In genomic region chr14:93970589-93970966, GRCh38 we compare ENCODE assay signal across 9 cellular contexts. TPM values are rescaled to one million over a fixed set of nuclear protein-coding genes. Genes with fewer than 3 reads are reported as not detected.
DNase-seq lines count a peak whose midpoint lies in the region; ATAC-seq and TF ChIP-seq lines count a peak whose summit lies in the region.
"Had no signal": no experiment of that assay in that cellular context is flagged by ENCODE, and none has a peak within 500 bp of the region (broad histone marks: within the 10 kb centered on the region; RNA-seq: fewer than 3 reads in every experiment).

No MANE protein-coding gene starts in this region.

- no peak for ATAC-seq in thoracic aorta (ENCODE audit: insufficient number of reproducible peaks, low FRiP score, low read depth)
- ATAC-seq in GM19023 (IDR thresholded peaks at IDR 0.05; ENCODE audit: unreplicated experiment) = no peak
- no peak for ATAC-seq in HG02610 (IDR thresholded peaks at IDR 0.05; ENCODE audit: unreplicated experiment)

- intact Hi-C loops in ascending aorta (cut with DNase I) = loop anchor here (2.0 kb wide), 1 partner anchor 30 kb away; no protein-coding TSS in a partner anchor

- H3K9me3 ChIP-seq in ascending aorta (no peaks in the 10 kb centered on the region), thoracic aorta (no peaks in the 10 kb centered on the region)

- TF ChIP-seq CTCF in GM12865 (IDR thresholded peaks at IDR 0.05; ENCODE audit: insufficient read depth, low read depth, low read length, missing control alignments) (peak; percentile 39), ascending aorta (IDR thresholded peaks at IDR 0.05) (peak in 2 of 3 experiments; percentile 27 to 33), thoracic aorta (IDR thresholded peaks at IDR 0.05) (peak; percentile 36)

- peak overlapping the region; percentile 52 for H3K4me3 ChIP-seq in GM12865 (ENCODE audit: low read depth, low read length)
- H3K4me3 ChIP-seq in ascending aorta = peak overlapping the region; percentile 43 to 68
- peak overlapping the region; percentile 55 for H3K4me3 ChIP-seq in thoracic aorta

- H3K36me3 ChIP-seq in ascending aorta (no peaks in the 10 kb centered on the region), thoracic aorta (no peaks in the 10 kb centered on the region)

- DNase-seq in GM12865 (ENCODE audit: low read depth) = peak; percentile 69
- peak; percentile 20 for DNase-seq in HT1080 (ENCODE audit: low read depth)
- peak; percentile 43 to 83 (median 57) for DNase-seq in T-helper 1 cell
- no peak for DNase-seq in ascending aorta (ENCODE audit: low spot score in 2 of 2)
- peak; percentile 46 for DNase-seq in medulla oblongata (ENCODE audit: extremely low spot score)
- DNase-seq in thoracic aorta (ENCODE audit: low spot score) = no peak

- H3K4me1 ChIP-seq in ascending aorta (peaks cover 11 to 69% of the 10 kb centered on the region in 2 donors), thoracic aorta (ENCODE audit: control insufficient read depth in 1 of 2, low read depth in 2 of 2) (peaks cover 51 to 96% of the 10 kb centered on the region in 2 donors)

- H3K27me3 ChIP-seq in ascending aorta = no peaks in the 10 kb centered on the region
- H3K27me3 ChIP-seq in thoracic aorta (replicated peaks; ENCODE audit: insufficient read depth) = no peaks in the 10 kb centered on the region

- H3K27ac ChIP-seq in ascending aorta = peak overlapping the region; percentile 95
- H3K27ac ChIP-seq in thoracic aorta = peak overlapping the region; percentile 90 to 92

RNA-seq across cellular contexts. Expression of gene ASB2, which starts 5.8 kb away (rescaled TPM):
- total RNA-seq in HT1080 (2014; rRNA removed; shearing (Covaris generic)) = not detected in 2 replicates
- 0.11 TPM in 1 of 2 replicates, not detected in the other for polyA plus RNA-seq in HT1080 (2015; cell fraction: cytosol; rRNA removed)
- polyA plus RNA-seq in HT1080 (2015; cell fraction: nucleus; rRNA removed) = 0.10 TPM in 1 of 2 replicates, not detected in the other
- total RNA-seq in ascending aorta = 58.6 TPM
- total RNA-seq in thoracic aorta = 10 to 100 TPM; 47.2 to 48.3 TPM

RNA-seq across cellular contexts. Expression of gene CCDC197, which starts 26.5 kb away (rescaled TPM):
- total RNA-seq in HT1080 (2014; rRNA removed; shearing (Covaris generic)) = not detected in 2 replicates
- polyA plus RNA-seq in HT1080 (2015; cell fraction: cytosol; rRNA removed) = not detected in 2 replicates
- not detected in 2 replicates for polyA plus RNA-seq in HT1080 (2015; cell fraction: nucleus; rRNA removed)
- total RNA-seq in ascending aorta = not detected
- not detected for total RNA-seq in thoracic aorta
- total RNA-seq: T-helper 2 cell treated with Interferon-gamma antibody and Interleukin-4, amounts not matched to agents 100 ng/mL and 5 ng/mL, for 36 hours had no signal

RNA-seq across cellular contexts. Expression of gene FAM181A, which starts 43.4 kb away (rescaled TPM):
- total RNA-seq in HT1080 (2014; rRNA removed; shearing (Covaris generic)) = not detected in 2 replicates
- polyA plus RNA-seq in HT1080 (2015; cell fraction: cytosol; rRNA removed) = not detected in 2 replicates
- not detected in 2 replicates for polyA plus RNA-seq in HT1080 (2015; cell fraction: nucleus; rRNA removed)
- total RNA-seq in ascending aorta (not detected), thoracic aorta (not detected)
- total RNA-seq: T-helper 2 cell treated with Interferon-gamma antibody and Interleukin-4, amounts not matched to agents 100 ng/mL and 5 ng/mL, for 36 hours had no signal

RNA-seq across cellular contexts. Expression of gene OTUB2, which starts 55.6 kb away (rescaled TPM):
- total RNA-seq in HT1080 (2014; rRNA removed; shearing (Covaris generic)) = 2.8 TPM in 2 replicates
- polyA plus RNA-seq in HT1080 (2015; cell fraction: cytosol; rRNA removed) = 3.5 and 5.6 TPM in 2 replicates
- 3.9 and 4.1 TPM in 2 replicates for polyA plus RNA-seq in HT1080 (2015; cell fraction: nucleus; rRNA removed)
- total RNA-seq in ascending aorta (0.21 TPM), thoracic aorta (under 1 TPM; 0.14 to 0.71 TPM)

Comparison
In these comparisons a context has a peak if more than half of its experiments do, and no peak if none do; other contexts are left out.
1. DNase-seq: peak in GM12865 (single experiment), HT1080 (single experiment), T-helper 1 cell (5 of 5) and medulla oblongata (single experiment); none in ascending aorta (0 of 2) and thoracic aorta (single experiment).
2. RNA of gene ASB2, which starts 5.8 kb away (total RNA-seq): 58.6 TPM in ascending aorta (single experiment) and 47.2 to 48.3 TPM in thoracic aorta; not detected in HT1080; every median in the first group is over 10 times any median in the second.
3. Peak in every context shown above with its lines, with median percentiles within 50 percentile points of each other: H3K4me3 ChIP-seq and CTCF ChIP-seq.